ENCODE assay signal across 8 cellular contexts in genomic region chr22:18057568-18058209, GRCh38. TPM values are rescaled to one million over a fixed set of nuclear protein-coding genes. Genes with fewer than 3 reads are reported as not detected.
DNase-seq lines count a peak whose midpoint lies in the region; ATAC-seq and TF ChIP-seq lines count a peak whose summit lies in the region.

No MANE protein-coding gene starts in this region.

- WGBS in esophagus squamous epithelium, 2 donors = 28 to 42% methylated on average over 1 to 3 of the region's 4 CpGs
- no CpG with 5 or more reads among the region's 4 CpGs for WGBS in mesendoderm (ENCODE audit: extremely low coverage, insufficient coverage, low lambda C conversion rate)

- H3K79me2 ChIP-seq in PC-9 (ENCODE audit: low read depth) (no peaks in the 10 kb centered on the region), mesendoderm (ENCODE audit: control insufficient read depth, insufficient read depth, low read length) (no peaks in the 10 kb centered on the region)

- no peaks in the 10 kb centered on the region for H3K9me3 ChIP-seq in PC-9 (ENCODE audit: insufficient read depth, low read depth)
- H3K9me3 ChIP-seq in esophagus squamous epithelium = no peaks in the 10 kb centered on the region

- H4K20me1 ChIP-seq in PC-9 (ENCODE audit: insufficient read depth) = no peaks in the 10 kb centered on the region

- CTCF ChIA-PET in PC-9 (lab: Charles Lee) = no interaction called here

- H3K4me1 ChIP-seq in PC-9 (replicated peaks; ENCODE audit: insufficient read depth) (peaks cover 17% of the 10 kb centered on the region), esophagus squamous epithelium (peaks cover 14 to 41% (median 15%) of the 10 kb centered on the region in 3 donors), mesendoderm (ENCODE audit: control insufficient read depth, low read depth, low read length) (no peaks in the 10 kb centered on the region)

- H3K4ac ChIP-seq in mesendoderm (ENCODE audit: low read depth, low read length) = no peak overlapping the region

- no peak overlapping the region for H3K4me3 ChIP-seq in PC-9
- no peak overlapping the region for H3K4me3 ChIP-seq in esophagus squamous epithelium
- H3K4me3 ChIP-seq in mesendoderm (ENCODE audit: low read length) = no peak overlapping the region

- H3F3A ChIP-seq in PC-9 (ENCODE audit: insufficient read depth, low read depth) = no peaks in the 10 kb centered on the region

- no peaks in the 10 kb centered on the region for H3K9me2 ChIP-seq in PC-9 (ENCODE audit: insufficient read depth)

- intact Hi-C loops in PC-9 (cut with micrococcal nuclease; ENCODE audit: unreplicated experiment) = no loop called here
- intact Hi-C loops in esophagus squamous epithelium (cut with DNase I) = no loop called here

- peak in 1 of 4 donors; percentile 34 for TF ChIP-seq POLR2A in esophagus squamous epithelium (IDR thresholded peaks at IDR 0.05)

- no peak overlapping the region for H2BK15ac ChIP-seq in mesendoderm (replicated peaks; ENCODE audit: low read depth)

- H3K27ac ChIP-seq in PC-9 = 0 out of 2 replicates have a peak overlapping the region, but pooled peaks have one; percentile 6
- H3K27ac ChIP-seq in esophagus squamous epithelium = peak overlapping the region; percentile 36 to 87 (median 80)
- H3K27ac ChIP-seq in mesendoderm (ENCODE audit: low read depth, low read length) = no peak overlapping the region

- peak; percentile 37 for ATAC-seq in HG02623 (IDR thresholded peaks at IDR 0.05; ENCODE audit: unreplicated experiment)

- H2AK5ac ChIP-seq in mesendoderm (ENCODE audit: low read length) = no peak overlapping the region

- H4K8ac ChIP-seq in mesendoderm (ENCODE audit: low read depth, low read length) = no peak overlapping the region

- H3K56ac ChIP-seq in mesendoderm (ENCODE audit: low read length) = no peak overlapping the region

- no peak overlapping the region for H3K23ac ChIP-seq in mesendoderm (ENCODE audit: low read length)

- no peak overlapping the region for H4K5ac ChIP-seq in mesendoderm (ENCODE audit: low read length)

- TF ChIP-seq CTCF in GM10266 (IDR thresholded peaks at IDR 0.05; ENCODE audit: control insufficient read depth, insufficient read depth, low read depth, missing control alignments) (no peak), PC-9 (conservative IDR thresholded peaks at IDR 0.05) (no peak), esophagus squamous epithelium (IDR thresholded peaks at IDR 0.05) (no peak)

- H3K36me3 ChIP-seq in PC-9 (ENCODE audit: low read depth) (no peaks in the 10 kb centered on the region), esophagus squamous epithelium (no peaks in the 10 kb centered on the region), mesendoderm (ENCODE audit: control insufficient read depth, insufficient read depth, low read length) (no peaks in the 10 kb centered on the region)

- no peak overlapping the region for H2AFZ ChIP-seq in PC-9

- no peaks in the 10 kb centered on the region for H3K79me1 ChIP-seq in mesendoderm (ENCODE audit: low read length)

- H2BK5ac ChIP-seq in mesendoderm (ENCODE audit: low read length) = no peak overlapping the region

- H3K27me3 ChIP-seq in PC-9 (ENCODE audit: insufficient read depth, low read depth) (no peaks in the 10 kb centered on the region), esophagus squamous epithelium (no peaks in the 10 kb centered on the region), mesendoderm (ENCODE audit: insufficient read depth, low read length, poor library complexity) (no peaks in the 10 kb centered on the region)

- no peak overlapping the region for H3K18ac ChIP-seq in mesendoderm (ENCODE audit: low read length)

- DNase-seq in GM10266 (ENCODE audit: extremely low spot score) = peak; percentile 79
- peak in 1 of 2 experiments; percentile 76 for DNase-seq in PC-9
- DNase-seq in esophagus squamous epithelium (lab: John Stamatoyannopoulos, UW) = peak; percentile 43
- DNase-seq in pons (ENCODE audit: low spot score) = peak; percentile 91
- DNase-seq in activated T-cell treated with anti-CD3 and anti-CD28 coated beads, Interleukin-2, amount 50 U/mL, for 1 hour = no peak
- no peak for DNase-seq in mesendoderm
- no peak for DNase-seq in NCI-H82 treated with DMSO at 0.1 percent for 48 hours (lab: John Stamatoyannopoulos, UW; ENCODE audit: unreplicated experiment)

- POLR2A ChIA-PET in PC-9 (lab: Charles Lee; ENCODE audit: unreplicated experiment) = no interaction called here

- no TSS peak for BruUV-seq in PC-9 (replicated peaks; lab: Mats Ljungman, UMichigan)

- H3K9ac ChIP-seq in mesendoderm (ENCODE audit: low read length) = no peak overlapping the region

- H2BK120ac ChIP-seq in mesendoderm (ENCODE audit: low read depth, low read length) = no peak overlapping the region

- H3K4me2 ChIP-seq in PC-9 = 0 out of 2 replicates have a peak overlapping the region, but pooled peaks have one; percentile 7
- no peak overlapping the region for H3K4me2 ChIP-seq in mesendoderm (ENCODE audit: low read length)

RNA-seq across cellular contexts. Expression of gene PEX26, which starts 20.1 kb away (rescaled TPM):
- total RNA-seq in PC-9 (2021) = 30.0 and 36.2 TPM in 2 replicates
- total RNA-seq in esophagus squamous epithelium = 10 to 100 TPM; 17.2 to 32.3 (median 22.9) TPM
- 35.2 TPM for polyA plus RNA-seq in mesendoderm (2013, experiment 1 of 2)
- polyA plus RNA-seq in mesendoderm (2013, experiment 2 of 2) = 34.7 TPM

RNA-seq across cellular contexts. Expression of gene MICAL3, which starts 33.3 kb away (rescaled TPM):
- total RNA-seq in PC-9 (2021) (23.8 and 27.4 TPM in 2 replicates), esophagus squamous epithelium (10 to 100 TPM; 11.2 to 30.9 (median 15.9) TPM)
- polyA plus RNA-seq in mesendoderm (2013, experiment 1 of 2) = 17.7 TPM
- polyA plus RNA-seq in mesendoderm (2013, experiment 2 of 2) = 18.7 TPM

RNA-seq across cellular contexts. Expression of gene TUBA8, which starts 52.9 kb away (rescaled TPM):
- total RNA-seq in PC-9 (2021) (0.72 TPM in 1 of 2 replicates, not detected in the other), esophagus squamous epithelium (1 to 10 TPM in 1 of 4 donors, under 1 TPM in 1, not detected in 2; 0.57 to 2.1 TPM)
- polyA plus RNA-seq in mesendoderm (2013, experiment 1 of 2) = 0.91 TPM
- polyA plus RNA-seq in mesendoderm (2013, experiment 2 of 2) = 0.97 TPM

Comparison
In these comparisons a context has a peak if more than half of its experiments do, and no peak if none do; other contexts are left out.
1. DNase-seq: peak in GM10266 (single experiment), esophagus squamous epithelium (single experiment) and pons (single experiment); none in activated T-cell treated with anti-CD3 and anti-CD28 coated beads, Interleukin-2, amount 50 U/mL, for 1 hour (single experiment), mesendoderm (single experiment) and NCI-H82 treated with DMSO at 0.1 percent for 48 hours (single experiment).